ENCODE assay signal across 1 cellular context in genomic region chr2:174716785-174717184, GRCh38.
TF ChIP-seq lines count a peak whose summit lies in the region.

No MANE protein-coding gene starts in this region.

TF ChIP-seq in GM23338, 12 proteins besides CTCF, POLR2A, EP300 and RAD21 (continued from another document):
- no peak for TF ChIP-seq REST (IDR thresholded peaks at IDR 0.05; ENCODE audit: unreplicated experiment)
- no peak for TF ChIP-seq EZH2phosphoT487 (IDR thresholded peaks at IDR 0.05; ENCODE audit: unreplicated experiment)
- TF ChIP-seq ETS1 (IDR thresholded peaks at IDR 0.05), result no peak
- no peak for TF ChIP-seq STAT1 (IDR thresholded peaks at IDR 0.05; ENCODE audit: unreplicated experiment)
- TF ChIP-seq ZNF462 (CRISPR knock-in tag; IDR thresholded peaks at IDR 0.05), result no peak
- no peak for TF ChIP-seq ZNF114 (CRISPR knock-in tag; IDR thresholded peaks at IDR 0.05)
- TF ChIP-seq POLR2AphosphoS5 (IDR thresholded peaks at IDR 0.05; ENCODE audit: low read depth), result no peak
- TF ChIP-seq NANOG (IDR thresholded peaks at IDR 0.05; ENCODE audit: borderline replicate concordance), result no peak
- TF ChIP-seq JUNB (IDR thresholded peaks at IDR 0.05; ENCODE audit: unreplicated experiment), result no peak
- TF ChIP-seq EZH2 (IDR thresholded peaks at IDR 0.05; ENCODE audit: low read depth, unreplicated experiment), result no peak
- TF ChIP-seq ZNF331 (CRISPR knock-in tag; IDR thresholded peaks at IDR 0.05; ENCODE audit: low read depth), result no peak
